Comparison of ENCODE assay signal across 8 cellular contexts in genomic region chr19:13117772-13118423, GRCh38.
DNase-seq lines count a peak whose midpoint lies in the region; ATAC-seq, FAIRE-seq and TF ChIP-seq lines count a peak whose summit lies in the region.

TSS of gene NACC1 (plus strand) at chr19:13118264. CDS start at chr19:13135208, 16,944 bp downstream.

- TF ChIP-seq CTCF in D721Med (IDR thresholded peaks at IDR 0.05; ENCODE audit: insufficient read depth, missing control alignments) (no peak), RWPE2 (IDR thresholded peaks at IDR 0.05; ENCODE audit: poor library complexity, severe bottlenecking) (no peak), fibroblast of pulmonary artery (IDR thresholded peaks at IDR 0.05; ENCODE audit: low read length, missing control alignments) (no peak), nephron (IDR thresholded peaks at IDR 0.05; ENCODE audit: unreplicated experiment in 3 of 3) (no peak)

- H3K9me3 Mint-ChIP-seq in nephron = no peaks in the 10 kb centered on the region

- H3K36me3 Mint-ChIP-seq in nephron (ENCODE audit: low read depth) = peaks cover 5% of the 10 kb centered on the region

- H3K36me3 ChIP-seq in RWPE2 (ENCODE audit: low read depth) = peaks cover 38% of the 10 kb centered on the region

- H3K4me3 ChIP-seq in RWPE2 (ENCODE audit: severe bottlenecking) = peak within 1 kb of the TSS; percentile 87
- H3K4me3 ChIP-seq in fibroblast of pulmonary artery (replicated peaks; ENCODE audit: low read depth, low read length) = peak within 1 kb of the TSS; percentile 96

- H3K4me3 Mint-ChIP-seq in nephron = peak within 1 kb of the TSS; percentile 94 to 97 (median 95)

- no peaks in the 10 kb centered on the region for H3K9me3 ChIP-seq in RWPE2 (ENCODE audit: severe bottlenecking)

- H3K4me1 Mint-ChIP-seq in nephron = peaks cover 35% of the 10 kb centered on the region

- peak within 1 kb of the TSS; percentile 88 for H3K27ac ChIP-seq in RWPE2 (ENCODE audit: poor library complexity, severe bottlenecking)

- peak within 1 kb of the TSS; percentile 73 to 91 (median 91) for H3K27ac Mint-ChIP-seq in nephron

- peaks cover 8% of the 10 kb centered on the region for H3K4me1 ChIP-seq in RWPE2 (ENCODE audit: insufficient read depth, poor library complexity, severe bottlenecking)

- ATAC-seq in GM21717 (IDR thresholded peaks at IDR 0.05; ENCODE audit: unreplicated experiment) (peak; percentile 34), RWPE2 (ENCODE audit: low read depth) (peak; percentile 76)
- peak; percentile 88 for ATAC-seq in stimulated activated naive CD8-positive, alpha-beta T cell treated with anti-CD3 and anti-CD28 coated beads, Interleukin-15, Interleukin-2, amounts not matched to agents 100 U/mL and 50 U/mL, for 24 hours

- FAIRE-seq in D721Med (lab: Jason Lieb, UNC) = no peak

- DNase-seq in D721Med (ENCODE audit: insufficient read length, low spot score) (peak; percentile 97), Kasumi-1 (lab: John Stamatoyannopoulos, UW) (peak; percentile 95), RWPE2 (ENCODE audit: low spot score) (no peak), fibroblast of pulmonary artery (ENCODE audit: low read depth) (peak; percentile 88)
- DNase-seq in activated T-helper 9 cell treated with anti-CD3 and anti-CD28 coated beads, Interleukin-2, amount 50 U/mL, for 16 hours (ENCODE audit: low read depth) = peak; percentile 86
- peak; percentile 94 for DNase-seq in stimulated activated naive CD8-positive, alpha-beta T cell treated with anti-CD3 and anti-CD28 coated beads, Interleukin-15, Interleukin-2, amounts not matched to agents 100 U/mL and 50 U/mL, for 24 hours

- H3K27me3 ChIP-seq in RWPE2 (ENCODE audit: insufficient read depth, poor library complexity, severe bottlenecking) = no peaks in the 10 kb centered on the region

- peaks cover 4% of the 10 kb centered on the region for H3K27me3 Mint-ChIP-seq in nephron (ENCODE audit: low read depth)

Comparison
In these comparisons a context has a peak if more than half of its experiments do, and no peak if none do; other contexts are left out.
1. ATAC-seq: peak in every context shown above with its lines; median percentile 88 in stimulated activated naive CD8-positive, alpha-beta T cell treated with anti-CD3 and anti-CD28 coated beads, Interleukin-15, Interleukin-2, amounts not matched to agents 100 U/mL and 50 U/mL, for 24 hours; 76 in RWPE2; 34 in GM21717.